In the genomic region with DNA sequence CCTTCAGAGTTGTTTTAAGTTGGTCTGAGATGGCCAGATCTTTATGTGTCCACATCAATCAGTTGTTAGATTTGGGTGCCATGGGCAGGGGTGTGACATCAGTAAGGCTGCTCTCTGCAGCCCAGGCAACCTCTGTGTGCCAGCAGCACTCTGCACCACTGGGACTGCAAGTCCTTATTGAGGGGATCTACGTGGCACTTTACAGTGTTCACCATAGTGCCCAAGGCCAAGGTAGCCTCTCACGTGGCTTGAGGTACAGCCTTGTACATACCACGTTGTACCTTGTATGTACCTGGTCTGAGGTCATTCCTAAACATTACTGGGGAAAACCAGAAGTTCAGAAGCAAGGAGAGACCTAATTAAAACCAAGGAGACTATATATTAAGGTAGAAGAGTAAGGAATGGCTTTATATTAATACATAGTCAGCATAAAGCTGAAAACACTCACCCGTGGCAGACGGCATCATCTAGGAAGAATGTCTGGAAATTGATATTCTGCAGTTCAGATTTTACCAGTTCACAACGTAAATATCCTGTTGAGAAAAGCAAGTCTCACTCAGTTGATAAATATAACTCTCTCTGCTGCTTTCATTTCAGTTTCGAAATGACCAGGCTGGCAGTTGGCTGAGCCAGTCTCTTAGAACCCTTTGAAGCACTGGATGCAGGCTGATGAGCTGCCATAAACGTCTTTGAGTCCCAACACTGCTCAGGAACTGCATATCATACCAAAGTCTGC, we compare ENCODE assay signal across 9 cellular contexts.
DNase-seq lines count a peak whose midpoint lies in the region; ATAC-seq and TF ChIP-seq lines count a peak whose summit lies in the region.
"Had no signal": no experiment of that assay in that cellular context is flagged by ENCODE, and none has a peak within 500 bp of the region (broad histone marks: within the 10 kb centered on the region; RNA-seq: fewer than 3 reads in every experiment).

No MANE protein-coding gene starts in this region.

- no peak overlapping the region for H3K4me3 ChIP-seq in fibroblast of villous mesenchyme (ENCODE audit: low read depth, low read length)
- no peak overlapping the region for H3K4me3 ChIP-seq in sigmoid colon

- peak; percentile 84 for ATAC-seq in GM18520 (IDR thresholded peaks at IDR 0.05; ENCODE audit: unreplicated experiment)
- ATAC-seq in GM21526 (IDR thresholded peaks at IDR 0.05; ENCODE audit: low FRiP score, unreplicated experiment) = peak; percentile 60
- ATAC-seq in HG03439 (IDR thresholded peaks at IDR 0.05; ENCODE audit: unreplicated experiment) = peak; percentile 71

- no peak for TF ChIP-seq POLR2A in sigmoid colon (IDR thresholded peaks at IDR 0.05)

- no peaks in the 10 kb centered on the region for H3K27me3 ChIP-seq in sigmoid colon

- no peak overlapping the region for H3K27ac ChIP-seq in sigmoid colon

- 69 to 78% methylated on average over 8 of the region's 8 CpGs for WGBS in sigmoid colon, 2 donors

- H3K36me3 ChIP-seq in sigmoid colon = no peaks in the 10 kb centered on the region

- no peaks in the 10 kb centered on the region for H3K9me3 ChIP-seq in sigmoid colon

- peak; percentile 22 for DNase-seq in fibroblast of villous mesenchyme (ENCODE audit: low read depth)
- DNase-seq in germinal center (ENCODE audit: low spot score) = no peak
- no peak for DNase-seq in NCI-H1417 treated with DMSO at 0.1 percent for 48 hours (lab: John Stamatoyannopoulos, UW)
- no peak for DNase-seq in inferior parietal cortex (ENCODE audit: extremely low spot score)
- DNase-seq in sigmoid colon = no peak
- DNase-seq: naive B cell had no signal

- intact Hi-C loops in sigmoid colon (cut with DNase I) = no loop called here

- TF ChIP-seq CTCF in fibroblast of villous mesenchyme (IDR thresholded peaks at IDR 0.05; ENCODE audit: insufficient read depth, low read depth, low read length) (no peak), sigmoid colon (IDR thresholded peaks at IDR 0.05) (no peak)

- peaks cover 0 to 5% (median 0%) of the 10 kb centered on the region in 4 donors for H3K4me1 ChIP-seq in sigmoid colon

- TF ChIP-seq EP300 in sigmoid colon (IDR thresholded peaks at IDR 0.05) = no peak
